ENCODE assay signal across 6 cellular contexts in genomic region chr11:94494200-94494545, GRCh38. TPM values are rescaled to one million over a fixed set of nuclear protein-coding genes. Genes with fewer than 3 reads are reported as not detected.
DNase-seq lines count a peak whose midpoint lies in the region; ATAC-seq and TF ChIP-seq lines count a peak whose summit lies in the region.

No MANE protein-coding gene starts in this region.

- peak overlapping the region; percentile 92 to 99 (median 96) for H3K4me3 Mint-ChIP-seq in naive thymus-derived CD4-positive, alpha-beta T cell

- CTCF ChIA-PET in naive thymus-derived CD4-positive, alpha-beta T cell (lab: Charles Lee): no interaction called here

- H3K27ac ChIP-seq in ascending aorta: peak overlapping the region; percentile 83
- peak overlapping the region; percentile 93 for H3K27ac ChIP-seq in naive thymus-derived CD4-positive, alpha-beta T cell (ENCODE audit: low read depth, low read length)

- H3K27me3 ChIP-seq in ascending aorta: no peaks in the 10 kb centered on the region
- no peaks in the 10 kb centered on the region for H3K27me3 ChIP-seq in naive thymus-derived CD4-positive, alpha-beta T cell (ENCODE audit: control insufficient read depth in 2 of 2, insufficient read depth in 2 of 2, low read length in 2 of 2)

- peak; percentile 23 for ATAC-seq in GM18520 (IDR thresholded peaks at IDR 0.05; ENCODE audit: unreplicated experiment)
- ATAC-seq in HG03045 (IDR thresholded peaks at IDR 0.05; ENCODE audit: unreplicated experiment): peak; percentile 65
- ATAC-seq in naive thymus-derived CD4-positive, alpha-beta T cell: peak; percentile 69

- H3K4me1 ChIP-seq in ascending aorta: peaks cover 0 to 20% of the 10 kb centered on the region in 2 donors
- H3K4me1 ChIP-seq in naive thymus-derived CD4-positive, alpha-beta T cell (ENCODE audit: control insufficient read depth in 2 of 2, insufficient read depth in 2 of 2, low read length in 2 of 2): peaks cover 18 to 28% of the 10 kb centered on the region in 2 donors

- no peaks in the 10 kb centered on the region for H3K9me3 ChIP-seq in ascending aorta
- H3K9me3 ChIP-seq in naive thymus-derived CD4-positive, alpha-beta T cell (ENCODE audit: control insufficient read depth in 2 of 3, low read length in 3 of 3): no peaks in the 10 kb centered on the region

- DNase-seq in ascending aorta (ENCODE audit: low spot score in 2 of 2): no peak
- peak in 1 of 9 donors; percentile 13 for DNase-seq in naive thymus-derived CD4-positive, alpha-beta T cell
- DNase-seq in hypothalamus (lab: John Stamatoyannopoulos, UW): no peak
- no peak for DNase-seq in posterior cingulate gyrus

- H3K9me3 Mint-ChIP-seq in naive thymus-derived CD4-positive, alpha-beta T cell: no peaks in the 10 kb centered on the region

- peaks cover 14 to 28% (median 17%) of the 10 kb centered on the region in 5 donors for H3K36me3 Mint-ChIP-seq in naive thymus-derived CD4-positive, alpha-beta T cell

- H3K4me1 Mint-ChIP-seq in naive thymus-derived CD4-positive, alpha-beta T cell: peaks cover 31 to 67% (median 45%) of the 10 kb centered on the region in 7 donors

- intact Hi-C loops in ascending aorta (cut with DNase I): loop anchor here (2.0 to 10.0 kb wide), 5 partner anchors 49 to 959 kb away; partner anchors contain the start of genes C11orf54, FUT4, SRSF8 and TAF1D
- intact Hi-C loops in naive thymus-derived CD4-positive, alpha-beta T cell (cut with micrococcal nuclease): loop anchor here (1.0 to 10.0 kb wide), 9 partner anchors 21 to 1898 kb away; partner anchors contain the start of genes CEP295 (in 2 of the 2), SRSF8 (in 2 of the 2), JRKL (in 1 of the 2) and MED17 (in 1 of the 2)
- intact Hi-C loops in posterior cingulate gyrus (cut with DNase I): no loop called here

- POLR2A ChIA-PET in naive thymus-derived CD4-positive, alpha-beta T cell (lab: Charles Lee): interaction anchor here (0.6 to 2.0 kb wide), 8 partner anchors 9 to 1296 kb away, joined by 3 to 12 read pairs (median 5); partner anchors contain the start of genes C11orf54, C11orf97, CEP295 and SLC36A4

- TF ChIP-seq CTCF in ascending aorta (IDR thresholded peaks at IDR 0.05): no peak

- peak overlapping the region; percentile 91 to 99 (median 97) for H3K27ac Mint-ChIP-seq in naive thymus-derived CD4-positive, alpha-beta T cell

- peaks cover 21 to 23% of the 10 kb centered on the region in 2 donors for H3K36me3 ChIP-seq in ascending aorta
- peaks cover 2 to 34% (median 11%) of the 10 kb centered on the region in 3 experiments for H3K36me3 ChIP-seq in naive thymus-derived CD4-positive, alpha-beta T cell (ENCODE audit: control insufficient read depth in 2 of 3, insufficient read depth in 3 of 3, low read length in 3 of 3)

- H3K4me3 ChIP-seq in ascending aorta: peak overlapping the region; percentile 77 to 95
- H3K4me3 ChIP-seq in naive thymus-derived CD4-positive, alpha-beta T cell (ENCODE audit: low read length): peak overlapping the region; percentile 94

- H3K27me3 Mint-ChIP-seq in naive thymus-derived CD4-positive, alpha-beta T cell: no peaks in the 10 kb centered on the region

RNA-seq across cellular contexts. Expression of gene ANKRD49, which starts 0.4 kb away (rescaled TPM):
- 7.0 TPM for total RNA-seq in ascending aorta
- 10 to 100 TPM; 25.6 to 64.4 (median 44.5) TPM for total RNA-seq in naive thymus-derived CD4-positive, alpha-beta T cell
- polyA plus RNA-seq in naive thymus-derived CD4-positive, alpha-beta T cell: 10 to 100 TPM; 17.1 to 32.7 TPM

RNA-seq across cellular contexts. Expression of gene MRE11, which starts 0.5 kb away (rescaled TPM):
- total RNA-seq in ascending aorta: 3.3 TPM
- 10 to 100 TPM; 19.0 to 45.5 (median 40.1) TPM for total RNA-seq in naive thymus-derived CD4-positive, alpha-beta T cell
- 10 to 100 TPM; 11.8 to 15.6 TPM for polyA plus RNA-seq in naive thymus-derived CD4-positive, alpha-beta T cell

RNA-seq across cellular contexts. Expression of gene C11orf97, which starts 18.1 kb away (rescaled TPM):
- not detected for total RNA-seq in ascending aorta
- not detected for total RNA-seq in naive thymus-derived CD4-positive, alpha-beta T cell
- polyA plus RNA-seq in naive thymus-derived CD4-positive, alpha-beta T cell: not detected

RNA-seq across cellular contexts. Expression of gene FUT4, which starts 49.5 kb away (rescaled TPM):
- 3.2 TPM for total RNA-seq in ascending aorta
- 10 to 100 TPM in 1 of 5 experiments, 1 to 10 TPM in 4; 5.6 to 10.2 (median 6.9) TPM for total RNA-seq in naive thymus-derived CD4-positive, alpha-beta T cell
- 1 to 10 TPM; 1.4 to 1.9 TPM for polyA plus RNA-seq in naive thymus-derived CD4-positive, alpha-beta T cell
